12 cellular contexts compared by ENCODE assay signal in the genomic region with DNA sequence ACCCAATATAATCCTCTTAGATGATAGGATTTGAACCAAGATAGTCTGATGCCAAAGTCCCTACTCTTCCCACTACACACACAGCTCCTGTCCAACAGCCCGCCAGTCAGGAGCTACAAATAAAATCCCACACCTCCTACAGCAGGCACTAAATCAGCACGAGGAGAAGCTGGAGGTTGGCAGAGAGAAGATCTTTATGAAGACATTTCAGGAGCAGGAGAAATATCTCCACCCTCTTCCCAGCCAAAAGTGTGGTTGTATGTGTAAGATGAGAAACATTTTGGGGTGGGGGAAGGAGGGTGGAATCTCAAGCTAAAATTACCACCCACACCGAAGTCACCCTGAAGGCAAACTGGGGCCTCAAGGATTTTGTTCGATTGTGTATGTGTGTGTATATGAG.
"Had no signal": no experiment of that assay in that cellular context is flagged by ENCODE, and none has a peak within 500 bp of the region (broad histone marks: within the 10 kb centered on the region; RNA-seq: fewer than 3 reads in every experiment).

No MANE protein-coding gene starts in this region.

- H3K9me3 ChIP-seq: heart left ventricle, left ventricle myocardium inferior, thyroid gland, vagina had no signal

- H3K9ac ChIP-seq: parathyroid adenoma had no signal

- H3K4me3 ChIP-seq: coronary artery, heart left ventricle, left ventricle myocardium inferior, thyroid gland, vagina had no signal

- H3K27me3 ChIP-seq: heart left ventricle, thyroid gland, vagina had no signal

- H3K4me1 ChIP-seq: parathyroid adenoma had no signal

- DNase-seq: activated CD8-positive, alpha-beta memory T cell treated with anti-CD3 and anti-CD28 coated beads, Interleukin-2, amount 50 U/mL, for 48 hours; effector CD8-positive, alpha-beta T cell; foreskin melanocyte; heart left ventricle; left ventricle myocardium inferior; retina; stimulated activated CD4-positive, alpha-beta T cell treated with anti-CD3 and anti-CD28 coated beads, Interleukin-4, amount 100 ng/mL, for 4 hours; T-helper 9 cell; thyroid gland had no signal

- H3K27ac ChIP-seq: coronary artery, heart left ventricle, left ventricle myocardium inferior, parathyroid adenoma, thyroid gland, vagina had no signal

- H2AFZ ChIP-seq: parathyroid adenoma had no signal

- H3K79me2 ChIP-seq: parathyroid adenoma had no signal

- ATAC-seq: heart left ventricle had no signal

- H3K36me3 ChIP-seq: left ventricle myocardium inferior, vagina had no signal
